In the genomic region with DNA sequence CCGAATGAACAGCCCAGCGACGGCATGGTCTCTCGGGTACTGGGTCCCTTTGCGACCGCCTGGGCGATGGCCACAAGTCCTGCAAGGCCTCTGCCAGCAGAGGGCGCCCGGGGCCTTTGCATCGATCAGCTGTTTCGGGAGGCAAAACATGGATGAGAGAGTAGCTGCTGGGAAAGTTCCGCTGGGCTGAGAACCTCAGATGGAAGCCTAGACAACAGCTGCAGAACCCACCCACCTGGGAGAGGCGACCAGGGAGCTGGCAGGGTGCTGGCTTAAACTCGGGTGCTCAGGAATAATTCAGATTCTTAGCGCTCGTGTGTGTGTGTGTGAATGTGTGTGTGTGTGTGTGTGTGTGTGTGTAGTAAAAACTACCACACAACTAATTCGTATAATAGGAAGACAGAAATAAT, we compare ENCODE assay signal across 9 cellular contexts. TPM values are rescaled to one million over a fixed set of nuclear protein-coding genes. Genes with fewer than 3 reads are reported as not detected.
A peak's percentile ranks its signal among the peaks of the same experiment; 100 is the strongest.
DNase-seq lines count a peak whose midpoint lies in the region; ATAC-seq and TF ChIP-seq lines count a peak whose summit lies in the region.
"Had no signal": no experiment of that assay in that cellular context is flagged by ENCODE, and none has a peak within 500 bp of the region (broad histone marks: within the 10 kb centered on the region; RNA-seq: fewer than 3 reads in every experiment).

No MANE protein-coding gene starts in this region.

- no peaks in the 10 kb centered on the region for H3K9me3 ChIP-seq in CD8-positive, alpha-beta T cell (ENCODE audit: low read length)
- H3K9me3 ChIP-seq in PC-3 (ENCODE audit: low read length): no peaks in the 10 kb centered on the region

- H2AFZ ChIP-seq in PC-3 (ENCODE audit: low read length): no peak overlapping the region

- peak overlapping the region; percentile 65 for H3K4me2 ChIP-seq in PC-3 (ENCODE audit: low read length)

- CTCF ChIA-PET in CD8-positive, alpha-beta T cell (lab: Charles Lee): interaction anchor here (0.6 to 1.4 kb wide), 4 partner anchors 10 to 211 kb away, joined by 3 to 4 read pairs (median 3); no protein-coding TSS in a partner anchor
- CTCF ChIA-PET in PC-3 (lab: Charles Lee): interaction anchor here (0.6 to 1.0 kb wide), 2 partner anchors 96 to 123 kb away, joined by 3 to 6 read pairs; no protein-coding TSS in a partner anchor

- H3K9me3 Mint-ChIP-seq in CD8-positive, alpha-beta T cell: no peaks in the 10 kb centered on the region
- H3K9me3 Mint-ChIP-seq in activated T-cell treated with anti-CD3 and anti-CD28 coated beads, Interleukin-2, amount 50 U/mL, for 24 hours: no peaks in the 10 kb centered on the region
- no peaks in the 10 kb centered on the region for H3K9me3 Mint-ChIP-seq in type B pancreatic cell
- H3K9me3 Mint-ChIP-seq: IgD-negative memory B cell had no signal

- no peaks in the 10 kb centered on the region for H3K9me2 ChIP-seq in PC-3 (replicated peaks; ENCODE audit: low read length)

- peak; percentile 22 for TF ChIP-seq CTCF in CD8-positive, alpha-beta T cell (IDR thresholded peaks at IDR 0.05)
- peak; percentile 87 for TF ChIP-seq CTCF in PC-3 (conservative IDR thresholded peaks at IDR 0.05; ENCODE audit: low read depth, low read length)
- peak; percentile 95 for TF ChIP-seq CTCF in fibroblast of villous mesenchyme (IDR thresholded peaks at IDR 0.05; ENCODE audit: insufficient read depth, low read depth, low read length)
- peak; percentile 92 for TF ChIP-seq CTCF in type B pancreatic cell (conservative IDR thresholded peaks at IDR 0.05)

- no peak overlapping the region for H3K4me3 Mint-ChIP-seq in CD8-positive, alpha-beta T cell
- H3K4me3 Mint-ChIP-seq in activated T-cell treated with anti-CD3 and anti-CD28 coated beads, Interleukin-2, amount 50 U/mL, for 24 hours: no peak overlapping the region
- peak overlapping the region; percentile 19 for H3K4me3 Mint-ChIP-seq in type B pancreatic cell
- H3K4me3 Mint-ChIP-seq: IgD-negative memory B cell had no signal

- peak; percentile 6 to 50 (median 22) for DNase-seq in CD8-positive, alpha-beta T cell
- peak; percentile 32 for DNase-seq in KG1 (lab: John Stamatoyannopoulos, UW)
- peak; percentile 78 for DNase-seq in PC-3
- DNase-seq in activated T-cell treated with anti-CD3 and anti-CD28 coated beads, Interleukin-2, amount 50 U/mL, for 24 hours: peak; percentile 65
- peak; percentile 73 for DNase-seq in fibroblast of villous mesenchyme (ENCODE audit: low read depth)
- peak in 54 of 56 donors; percentile 6 to 87 (median 56) for DNase-seq in nucleus accumbens (lab: John Stamatoyannopoulos, UW)
- DNase-seq in type B pancreatic cell (ENCODE audit: extremely low spot score, unreplicated experiment): peak; percentile 89

- no peaks in the 10 kb centered on the region for H3F3A ChIP-seq in PC-3 (ENCODE audit: low read length, unreplicated experiment)

- ATAC-seq in CD8-positive, alpha-beta T cell: no peak
- ATAC-seq in GM19468 (IDR thresholded peaks at IDR 0.05; ENCODE audit: extremely low read depth, unreplicated experiment): peak; percentile 53
- peak; percentile 82 for ATAC-seq in PC-3

- no peak overlapping the region for H3K4me3 ChIP-seq in CD8-positive, alpha-beta T cell (ENCODE audit: low read depth, low read length)
- H3K4me3 ChIP-seq in PC-3 (ENCODE audit: low read length): no peak overlapping the region
- no peak overlapping the region for H3K4me3 ChIP-seq in fibroblast of villous mesenchyme (ENCODE audit: low read depth, low read length)

- H3K27me3 Mint-ChIP-seq in CD8-positive, alpha-beta T cell (ENCODE audit: low read depth): peaks cover 21% of the 10 kb centered on the region
- H3K27me3 Mint-ChIP-seq in activated T-cell treated with anti-CD3 and anti-CD28 coated beads, Interleukin-2, amount 50 U/mL, for 24 hours: peaks cover 37% of the 10 kb centered on the region
- H3K27me3 Mint-ChIP-seq in type B pancreatic cell: peaks cover 9% of the 10 kb centered on the region

- H3K27me3 ChIP-seq in CD8-positive, alpha-beta T cell (ENCODE audit: insufficient read depth, low read length): no peaks in the 10 kb centered on the region
- no peaks in the 10 kb centered on the region for H3K27me3 ChIP-seq in PC-3 (ENCODE audit: low read length)

- no peaks in the 10 kb centered on the region for H4K20me1 ChIP-seq in PC-3 (ENCODE audit: low read length)

- intact Hi-C loops in CD8-positive, alpha-beta T cell (cut with DNase I, micrococcal nuclease): no loop called here
- intact Hi-C loops in PC-3 (cut with micrococcal nuclease): loop anchor here (2.0 kb wide), 1 partner anchor 124 kb away; no protein-coding TSS in a partner anchor

- H3K4me1 Mint-ChIP-seq in CD8-positive, alpha-beta T cell (ENCODE audit: low read depth): peaks cover 2% of the 10 kb centered on the region
- H3K4me1 Mint-ChIP-seq in activated T-cell treated with anti-CD3 and anti-CD28 coated beads, Interleukin-2, amount 50 U/mL, for 24 hours (ENCODE audit: low read depth): peaks cover 2% of the 10 kb centered on the region
- H3K4me1 Mint-ChIP-seq in type B pancreatic cell (ENCODE audit: unreplicated experiment): peaks cover 6% of the 10 kb centered on the region

- POLR2A ChIA-PET in CD8-positive, alpha-beta T cell (lab: Charles Lee): no interaction called here
- POLR2A ChIA-PET in PC-3 (lab: Charles Lee; ENCODE audit: unreplicated experiment): no interaction called here

- H3K36me3 Mint-ChIP-seq in CD8-positive, alpha-beta T cell: no peaks in the 10 kb centered on the region
- no peaks in the 10 kb centered on the region for H3K36me3 Mint-ChIP-seq in activated T-cell treated with anti-CD3 and anti-CD28 coated beads, Interleukin-2, amount 50 U/mL, for 24 hours (ENCODE audit: low read depth)
- H3K36me3 Mint-ChIP-seq in type B pancreatic cell: no peaks in the 10 kb centered on the region
- H3K36me3 Mint-ChIP-seq: IgD-negative memory B cell had no signal

- no TSS peak for BruUV-seq in PC-3 (replicated peaks; lab: Mats Ljungman, UMichigan)

- H3K36me3 ChIP-seq in CD8-positive, alpha-beta T cell (ENCODE audit: insufficient read depth, low read length): no peaks in the 10 kb centered on the region
- H3K36me3 ChIP-seq in PC-3 (ENCODE audit: low read depth, low read length): no peaks in the 10 kb centered on the region

- no peak overlapping the region for H3K27ac ChIP-seq in CD8-positive, alpha-beta T cell (ENCODE audit: low read depth, low read length)
- no peak overlapping the region for H3K27ac ChIP-seq in PC-3 (ENCODE audit: low read length)

- H3K9ac ChIP-seq in PC-3 (ENCODE audit: low read length): no peak overlapping the region

- no peaks in the 10 kb centered on the region for H3K4me1 ChIP-seq in CD8-positive, alpha-beta T cell (ENCODE audit: insufficient read depth, low read length)
- H3K4me1 ChIP-seq in PC-3 (ENCODE audit: insufficient read depth, low read length): no peaks in the 10 kb centered on the region

- H3K79me2 ChIP-seq in PC-3 (ENCODE audit: low read length): no peaks in the 10 kb centered on the region

- no peak overlapping the region for H3K27ac Mint-ChIP-seq in CD8-positive, alpha-beta T cell
- H3K27ac Mint-ChIP-seq in activated T-cell treated with anti-CD3 and anti-CD28 coated beads, Interleukin-2, amount 50 U/mL, for 24 hours: no peak overlapping the region
- H3K27ac Mint-ChIP-seq in type B pancreatic cell: no peak overlapping the region

RNA-seq across cellular contexts. Expression of gene TRIM32, which starts 50.0 kb away (rescaled TPM):
- 1 to 10 TPM; 5.0 to 6.8 TPM for total RNA-seq in CD8-positive, alpha-beta T cell
- total RNA-seq in PC-3 (2014; rRNA removed): 8.1 and 11.6 TPM in 2 replicates
- total RNA-seq in fibroblast of villous mesenchyme: 29.6 and 41.5 TPM in 2 replicates
- 20.4 and 29.6 TPM in 2 replicates for total RNA-seq in type B pancreatic cell (ENCODE audit: low replicate concordance)

Comparison
In these comparisons a context has a peak if more than half of its experiments do, and no peak if none do; other contexts are left out.
1. DNase-seq: peak in every context shown above with its lines; median percentile 89 in type B pancreatic cell; 78 in PC-3; 73 in fibroblast of villous mesenchyme; 65 in activated T-cell treated with anti-CD3 and anti-CD28 coated beads, Interleukin-2, amount 50 U/mL, for 24 hours; 56 in nucleus accumbens; 32 in KG1; 22 in CD8-positive, alpha-beta T cell.
2. CTCF ChIP-seq: peak in every context shown above with its lines; median percentile 95 in fibroblast of villous mesenchyme; 92 in type B pancreatic cell; 87 in PC-3; 22 in CD8-positive, alpha-beta T cell.